In genomic region chr14:105797546-105797945, GRCh38 we compare ENCODE assay signal across 11 cellular contexts.
"Had no signal": no experiment of that assay in that cellular context is flagged by ENCODE, and none has a peak within 500 bp of the region (broad histone marks: within the 10 kb centered on the region; RNA-seq: fewer than 3 reads in every experiment).

No MANE protein-coding gene starts in this region.

- H3K9me3 ChIP-seq: HAP-1 had no signal

- H3K27ac Mint-ChIP-seq: GM23338, H9, HFFc6 had no signal

- FAIRE-seq: H1, H54 had no signal

- H3K36me3 ChIP-seq: HAP-1 had no signal

- H3K4me2 ChIP-seq: GM23338 had no signal

- H3K4me1 ChIP-seq: HAP-1 had no signal

- H3K4me3 ChIP-seq: GM23248, GM23338, HAP-1 had no signal

- H2AFZ ChIP-seq: GM23248, GM23338 had no signal

- DNase-seq: GM23248, GOT3, H7, H9, HCEC 1CT, HFFc6 had no signal

- H3K27ac ChIP-seq: GM23248 had no signal

- H3K9ac ChIP-seq: GM23248 had no signal

- ATAC-seq: GM23338, HCT116 had no signal

- H3K4me1 Mint-ChIP-seq: GM23338, H9 had no signal

- H3K4me3 Mint-ChIP-seq: GM23338, H9, HFFc6 had no signal
